Comparison of ENCODE assay signal across 7 cellular contexts in the genomic region with DNA sequence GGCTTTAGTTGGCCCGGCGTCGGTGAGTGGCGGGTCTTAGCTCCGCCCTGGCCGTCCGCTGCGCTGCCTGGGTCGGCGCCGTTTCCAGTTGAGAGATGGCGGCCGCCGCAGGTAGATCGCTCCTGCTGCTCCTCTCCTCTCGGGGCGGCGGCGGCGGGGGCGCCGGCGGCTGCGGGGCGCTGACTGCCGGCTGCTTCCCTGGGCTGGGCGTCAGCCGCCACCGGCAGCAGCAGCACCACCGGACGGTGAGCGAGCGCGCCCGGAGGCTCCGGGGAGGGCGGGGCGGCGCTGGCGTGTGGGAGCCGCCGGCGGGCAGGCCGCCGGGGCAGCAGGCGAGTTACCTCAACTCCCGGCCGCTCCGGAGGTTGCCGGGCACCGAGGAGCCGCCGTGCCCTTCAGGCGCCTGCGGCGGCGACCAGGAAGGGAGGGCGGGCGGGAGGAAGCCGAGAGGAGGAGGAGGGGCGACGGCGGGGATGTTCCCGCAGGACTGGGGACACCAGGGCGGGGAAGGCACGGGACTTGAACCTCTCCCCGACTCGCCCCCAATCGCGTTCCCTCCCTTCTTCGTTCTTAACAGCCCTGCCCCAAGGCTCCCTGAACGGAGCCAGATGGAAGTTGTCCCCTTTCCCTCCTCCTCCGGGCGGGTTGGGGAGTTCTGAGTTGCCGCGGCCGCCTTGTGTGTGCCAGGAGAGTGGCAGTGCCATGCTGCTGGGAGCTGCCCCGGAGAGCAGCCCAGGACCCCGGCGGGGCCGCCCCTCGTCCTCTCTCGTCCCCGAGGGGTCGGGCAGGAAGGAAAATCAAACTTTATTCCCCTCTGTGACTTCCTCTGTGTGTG.
DNase-seq lines count a peak whose midpoint lies in the region; ATAC-seq and TF ChIP-seq lines count a peak whose summit lies in the region.

A gene with protein sequence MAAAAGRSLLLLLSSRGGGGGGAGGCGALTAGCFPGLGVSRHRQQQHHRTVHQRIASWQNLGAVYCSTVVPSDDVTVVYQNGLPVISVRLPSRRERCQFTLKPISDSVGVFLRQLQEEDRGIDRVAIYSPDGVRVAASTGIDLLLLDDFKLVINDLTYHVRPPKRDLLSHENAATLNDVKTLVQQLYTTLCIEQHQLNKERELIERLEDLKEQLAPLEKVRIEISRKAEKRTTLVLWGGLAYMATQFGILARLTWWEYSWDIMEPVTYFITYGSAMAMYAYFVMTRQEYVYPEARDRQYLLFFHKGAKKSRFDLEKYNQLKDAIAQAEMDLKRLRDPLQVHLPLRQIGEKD (plus strand): TSS at position 87 of the 835 bp plus-strand sequence. CDS start 9 bp downstream, at position 96.

- no peak for TF ChIP-seq CTCF in choroid plexus epithelial cell (conservative IDR thresholded peaks at IDR 0.05; ENCODE audit: low read depth, low read length)

- ATAC-seq in GM18517 (IDR thresholded peaks at IDR 0.05; ENCODE audit: unreplicated experiment) (peak; percentile 87), HG02840 (IDR thresholded peaks at IDR 0.05; ENCODE audit: low FRiP score, unreplicated experiment) (peak; percentile 90)

- DNase-seq in NCI-H2107 (lab: John Stamatoyannopoulos, UW) (peak; percentile 57), choroid plexus epithelial cell (ENCODE audit: low read depth) (peak; percentile 31), kidney tubule cell (ENCODE audit: low spot score) (peak; percentile 96)
- peak; percentile 86 to 88 for DNase-seq in activated CD4-positive, alpha-beta T cell treated with anti-CD3 and anti-CD28 coated beads for 24 hours (ENCODE audit: low read depth in 2 of 2)
- DNase-seq in stimulated activated CD4-positive, alpha-beta T cell treated with anti-CD3 and anti-CD28 coated beads, Interleukin-15, amount 100 ng/mL, for 48 hours (ENCODE audit: low read depth in 2 of 2), result peak; percentile 90 to 91

- H3K4me3 ChIP-seq in choroid plexus epithelial cell (ENCODE audit: low read depth, low read length), result peak within 1 kb of the TSS; percentile 84

Comparison
In these comparisons a context has a peak if more than half of its experiments do, and no peak if none do; other contexts are left out.
1. Peak in every context shown above with its lines: DNase-seq, ATAC-seq and H3K4me3 ChIP-seq.
2. DNase-seq: peak in every context shown above with its lines; median percentile 96 in kidney tubule cell; 90 in stimulated activated CD4-positive, alpha-beta T cell treated with anti-CD3 and anti-CD28 coated beads, Interleukin-15, amount 100 ng/mL, for 48 hours; 87 in activated CD4-positive, alpha-beta T cell treated with anti-CD3 and anti-CD28 coated beads for 24 hours; 57 in NCI-H2107; 31 in choroid plexus epithelial cell.